In the genomic region with DNA sequence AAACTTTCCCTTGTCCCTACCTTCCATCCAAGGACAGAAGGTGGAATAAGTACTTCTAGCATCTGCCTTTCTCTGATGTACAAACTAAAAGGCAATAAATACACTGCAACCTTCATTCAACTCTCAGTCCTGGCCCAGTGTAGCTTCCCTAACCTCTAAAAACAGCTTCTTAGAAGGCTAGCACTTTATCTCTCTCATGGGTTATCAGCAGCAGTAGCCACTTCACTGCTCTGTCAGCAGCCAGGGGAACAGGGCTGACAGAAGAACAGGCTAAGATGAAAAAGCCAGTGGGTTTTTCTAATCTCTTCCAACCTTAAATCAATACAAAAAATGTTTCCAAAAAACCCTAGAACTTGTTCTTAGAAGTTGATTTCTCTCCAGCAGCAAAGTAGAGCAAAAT, we compare ENCODE assay signal across 19 cellular contexts. TPM values are rescaled to one million over a fixed set of nuclear protein-coding genes. Genes with fewer than 3 reads are reported as not detected.
A peak's percentile ranks its signal among the peaks of the same experiment; 100 is the strongest.
DNase-seq lines count a peak whose midpoint lies in the region; ATAC-seq and TF ChIP-seq lines count a peak whose summit lies in the region.
"Had no signal": no experiment of that assay in that cellular context is flagged by ENCODE, and none has a peak within 500 bp of the region (broad histone marks: within the 10 kb centered on the region; RNA-seq: fewer than 3 reads in every experiment).

No MANE protein-coding gene starts in this region.

- no peaks in the 10 kb centered on the region for H3K27me3 Mint-ChIP-seq in natural killer cell (ENCODE audit: low read depth in 2 of 2)
- no peaks in the 10 kb centered on the region for H3K27me3 Mint-ChIP-seq in natural killer cell treated with Interleukin-12 subunit alpha and Interleukin-12 subunit beta and Interleukin-15 and Interleukin-18, amount 100 ng/mL, for 72 hours
- H3K27me3 Mint-ChIP-seq in activated naive CD8-positive, alpha-beta T cell, result no peaks in the 10 kb centered on the region
- H3K27me3 Mint-ChIP-seq: CD8-positive, alpha-beta memory T cell had no signal

- DNase-seq in natural killer cell (no peak), left cardiac atrium (no peak), NCI-H226 (no peak), amniotic stem cell (lab: John Stamatoyannopoulos, UW) (no peak), iPS-NIHi11 (ENCODE audit: low spot score) (no peak), nucleus accumbens (lab: John Stamatoyannopoulos, UW) (no peak)
- DNase-seq in natural killer cell treated with Interleukin-12 subunit alpha and Interleukin-12 subunit beta and Interleukin-15 and Interleukin-18, amount 100 ng/mL, for 72 hours (ENCODE audit: low spot score), result no peak
- DNase-seq: activated CD4-positive, CD25-positive, alpha-beta regulatory T cell; activated gamma-delta T cell treated with Interleukin-2 at 50 U/mL for 16 hours; CD8-positive, alpha-beta memory T cell; hippocampal formation; kidney; midbrain; NCI-H1436; NCI-H526 treated with DMSO at 0.1 percent for 48 hours; SHP77 treated with DMSO at 0.1 percent for 48 hours; T-helper 1 cell; thyroid gland had no signal

- ATAC-seq in natural killer cell, result no peak
- ATAC-seq in natural killer cell treated with Interleukin-12 subunit alpha and Interleukin-12 subunit beta and Interleukin-15 and Interleukin-18, amount 100 ng/mL, for 72 hours, result no peak
- ATAC-seq in left cardiac atrium, result peak; percentile 57 to 75

- H3K27ac Mint-ChIP-seq in natural killer cell, result peak overlapping the region; percentile 41
- peak overlapping the region in 1 of 2 donors; percentile 83 for H3K27ac Mint-ChIP-seq in natural killer cell treated with Interleukin-12 subunit alpha and Interleukin-12 subunit beta and Interleukin-15 and Interleukin-18, amount 100 ng/mL, for 72 hours
- H3K27ac Mint-ChIP-seq in activated naive CD8-positive, alpha-beta T cell, result peak overlapping the region; percentile 58

- H3K36me3 Mint-ChIP-seq in natural killer cell, result peaks cover 32% of the 10 kb centered on the region
- H3K36me3 Mint-ChIP-seq in natural killer cell treated with Interleukin-12 subunit alpha and Interleukin-12 subunit beta and Interleukin-15 and Interleukin-18, amount 100 ng/mL, for 72 hours, result peaks cover 29% of the 10 kb centered on the region
- peaks cover 6% of the 10 kb centered on the region for H3K36me3 Mint-ChIP-seq in activated naive CD8-positive, alpha-beta T cell

- no peak for TF ChIP-seq CTCF in natural killer cell (IDR thresholded peaks at IDR 0.05)

- intact Hi-C loops in natural killer cell (cut with micrococcal nuclease), result no loop called here
- intact Hi-C loops in left cardiac atrium (cut with DNase I), result no loop called here

- no peak overlapping the region for H3K4me3 Mint-ChIP-seq in natural killer cell
- H3K4me3 Mint-ChIP-seq in natural killer cell treated with Interleukin-12 subunit alpha and Interleukin-12 subunit beta and Interleukin-15 and Interleukin-18, amount 100 ng/mL, for 72 hours, result no peak overlapping the region
- H3K4me3 Mint-ChIP-seq in activated naive CD8-positive, alpha-beta T cell, result no peak overlapping the region
- H3K4me3 Mint-ChIP-seq: CD8-positive, alpha-beta memory T cell had no signal

- H3K9me3 Mint-ChIP-seq in natural killer cell, result no peaks in the 10 kb centered on the region
- H3K9me3 Mint-ChIP-seq in natural killer cell treated with Interleukin-12 subunit alpha and Interleukin-12 subunit beta and Interleukin-15 and Interleukin-18, amount 100 ng/mL, for 72 hours, result no peaks in the 10 kb centered on the region
- no peaks in the 10 kb centered on the region for H3K9me3 Mint-ChIP-seq in activated naive CD8-positive, alpha-beta T cell (ENCODE audit: low read depth)
- H3K9me3 Mint-ChIP-seq: CD8-positive, alpha-beta memory T cell had no signal

- H3K4me1 Mint-ChIP-seq in natural killer cell, result peaks cover 26 to 39% of the 10 kb centered on the region in 2 donors
- peaks cover 0 to 39% of the 10 kb centered on the region in 2 donors for H3K4me1 Mint-ChIP-seq in natural killer cell treated with Interleukin-12 subunit alpha and Interleukin-12 subunit beta and Interleukin-15 and Interleukin-18, amount 100 ng/mL, for 72 hours (ENCODE audit: low read depth in 2 of 2)
- peaks cover 31% of the 10 kb centered on the region for H3K4me1 Mint-ChIP-seq in activated naive CD8-positive, alpha-beta T cell (ENCODE audit: low read depth)

RNA-seq across cellular contexts. Expression of gene BAZ2A, which starts 13.2 kb away (rescaled TPM):
- 100 to 1,000 TPM; 320 to 354 (median 325) TPM for total RNA-seq in natural killer cell
- total RNA-seq in natural killer cell treated with Interleukin-12 subunit alpha and Interleukin-12 subunit beta and Interleukin-15 and Interleukin-18, amount 100 ng/mL, for 72 hours, result 100 to 1,000 TPM; 140 to 153 TPM
- 10 to 100 TPM; 38.3 to 54.1 TPM for total RNA-seq in left cardiac atrium

RNA-seq across cellular contexts. Expression of gene ATP5F1B, which starts 28.9 kb away (rescaled TPM):
- total RNA-seq in natural killer cell (100 to 1,000 TPM; 335 to 378 (median 342) TPM), left cardiac atrium (1,000 to 10,000 TPM; 1,539 to 1,844 TPM)
- total RNA-seq in natural killer cell treated with Interleukin-12 subunit alpha and Interleukin-12 subunit beta and Interleukin-15 and Interleukin-18, amount 100 ng/mL, for 72 hours, result 100 to 1,000 TPM; 663 to 739 TPM

Comparison
In these comparisons a context has a peak if more than half of its experiments do, and no peak if none do; other contexts are left out.
1. ATAC-seq: peak in left cardiac atrium (2 of 2); none in natural killer cell (0 of 3) and natural killer cell treated with Interleukin-12 subunit alpha and Interleukin-12 subunit beta and Interleukin-15 and Interleukin-18, amount 100 ng/mL, for 72 hours (0 of 2).